ENCODE assay signal across 14 cellular contexts in genomic region chr15:97082835-97083234, GRCh38.
"Had no signal": no experiment of that assay in that cellular context is flagged by ENCODE, and none has a peak within 500 bp of the region (broad histone marks: within the 10 kb centered on the region; RNA-seq: fewer than 3 reads in every experiment).

No MANE protein-coding gene starts in this region.

- ATAC-seq: body of pancreas; effector memory CD8-positive, alpha-beta T cell; left lobe of liver; naive thymus-derived CD8-positive, alpha-beta T cell; stimulated activated naive CD8-positive, alpha-beta T cell treated with anti-CD3 and anti-CD28 coated beads, Interleukin-15, amount 100 ng/mL, for 72 hours; T-helper 17 cell had no signal

- H3K27ac ChIP-seq: body of pancreas, testis had no signal

- DNase-seq: activated effector memory CD4-positive, alpha-beta T cell treated with Interleukin-2 at 50 U/mL for 16 hours; activated T-cell treated with anti-CD3 and anti-CD28 coated beads, Interleukin-2, amount 50 U/mL, for 24 hours; cortex of kidney; effector memory CD8-positive, alpha-beta T cell; hypothalamus; mammary epithelial cell; naive thymus-derived CD8-positive, alpha-beta T cell; stimulated activated CD4-positive, alpha-beta T cell treated with anti-CD3 and anti-CD28 coated beads, Interleukin-12 subunit alpha, Interleukin-12 subunit beta, amount 100 ng/mL, for 4 hours; stimulated activated CD4-positive, alpha-beta T cell treated with anti-CD3 and anti-CD28 coated beads, Interleukin-4, amount 100 ng/mL, for 1 hour; stimulated activated naive CD8-positive, alpha-beta T cell treated with anti-CD3 and anti-CD28 coated beads, Interleukin-15, amount 100 ng/mL, for 72 hours; T-helper 17 cell; testis had no signal

- H3K27me3 ChIP-seq: testis had no signal

- H3K4me1 ChIP-seq: body of pancreas, testis had no signal

- H3K4me3 ChIP-seq: body of pancreas, testis had no signal

- H3K9me3 ChIP-seq: body of pancreas, testis had no signal
